8 cellular contexts compared by ENCODE assay signal in genomic region chr1:23217421-23218115, GRCh38. TPM values are rescaled to one million over a fixed set of nuclear protein-coding genes. Genes with fewer than 3 reads are reported as not detected.
DNase-seq lines count a peak whose midpoint lies in the region; ATAC-seq and TF ChIP-seq lines count a peak whose summit lies in the region.

Gene HTR1D (minus strand): TSS chr1:23217502. CDS start chr1:23194219, 23,283 bp downstream.

- H3K9me3 Mint-ChIP-seq in HFFc6 (no peaks in the 10 kb centered on the region), brain (peaks cover 0 to 12% (median 0%) of the 10 kb centered on the region in 5 experiments)

- CTCF ChIA-PET in A673 (lab: Charles Lee) = interaction anchor here (0.6 to 1.0 kb wide), 2 partner anchors 186 to 1396 kb away, joined by 3 to 5 read pairs; no protein-coding TSS in a partner anchor
- CTCF ChIA-PET in GM10248 (lab: Yijun Ruan, JAX) = interaction anchor here (0.7 to 2.7 kb wide), 6 partner anchors 11 to 266 kb away, joined by 3 to 9 read pairs (median 4); partner anchors contain the start of gene ASAP3

- H3K4me1 ChIP-seq in A673 (ENCODE audit: insufficient read depth, low read length, poor library complexity, severe bottlenecking) (no peaks in the 10 kb centered on the region), lung (ENCODE audit: control insufficient read depth in 2 of 2, insufficient read depth in 2 of 2, low read length in 2 of 2) (peaks cover 3% of the 10 kb centered on the region in 2 donors), urinary bladder (ENCODE audit: insufficient read depth) (no peaks in the 10 kb centered on the region)

- POLR2A ChIA-PET in A673 (lab: Charles Lee; ENCODE audit: low non-redundant PET) (no interaction called here), GM10248 (lab: Yijun Ruan, JAX) (no interaction called here)

- intact Hi-C loops in A673 (cut with micrococcal nuclease; ENCODE audit: unreplicated experiment) = no loop called here

- H3K27me3 Mint-ChIP-seq in HFFc6 (ENCODE audit: insufficient read depth) (peaks cover 6% of the 10 kb centered on the region), brain (peaks cover 65% of the 10 kb centered on the region)

- no peak for ATAC-seq in lung (ENCODE audit: insufficient read depth, low FRiP score)
- no peak for ATAC-seq in GM21526 (IDR thresholded peaks at IDR 0.05; ENCODE audit: low FRiP score, unreplicated experiment)

- H3K36me3 ChIP-seq in A673 (ENCODE audit: insufficient read depth, low read length, poor library complexity, severe bottlenecking) (no peaks in the 10 kb centered on the region), lung (ENCODE audit: control insufficient read depth in 2 of 2, insufficient read depth in 2 of 2, low read length in 2 of 2) (no peaks in the 10 kb centered on the region), urinary bladder (ENCODE audit: insufficient read depth) (no peaks in the 10 kb centered on the region)

- BruUV-seq in A673 (replicated peaks; lab: Mats Ljungman, UMichigan) = no TSS peak

- WGBS in lung, 2 donors = 3 to 4% methylated on average over 37 to 45 of the region's 45 CpGs
- 4% methylated on average over 45 of the region's 45 CpGs for WGBS in urinary bladder

- DNase-seq in A673 (ENCODE audit: low spot score) (no peak), HFFc6 (no peak), lung (ENCODE audit: low spot score) (no peak), Kasumi-1 (lab: John Stamatoyannopoulos, UW) (no peak), GM10248 (ENCODE audit: extremely low spot score) (no peak)

- H3K4me1 Mint-ChIP-seq in HFFc6 (ENCODE audit: low read depth) = peaks cover 15% of the 10 kb centered on the region
- peaks cover 15% of the 10 kb centered on the region for H3K4me1 Mint-ChIP-seq in brain

- H3K4me3 Mint-ChIP-seq in HFFc6 (peak within 1 kb of the TSS; percentile 27), brain (peak within 1 kb of the TSS; percentile 59 to 73 (median 71))

- H3K36me3 Mint-ChIP-seq in HFFc6 (ENCODE audit: low read depth) = no peaks in the 10 kb centered on the region
- no peaks in the 10 kb centered on the region for H3K36me3 Mint-ChIP-seq in brain

- peak within 1 kb of the TSS; percentile 58 for H3K4me3 ChIP-seq in A673 (ENCODE audit: low read depth, low read length, poor library complexity, severe bottlenecking)
- H3K4me3 ChIP-seq in lung = peak within 1 kb of the TSS; percentile 27
- H3K4me3 ChIP-seq in urinary bladder (ENCODE audit: low read depth, low read length) = peak within 1 kb of the TSS; percentile 41

- H3K27ac Mint-ChIP-seq in HFFc6 (no peak within 1 kb of the TSS), brain (peak within 1 kb of the TSS in 1 of 5 experiments; percentile 18)

- H3K27me3 ChIP-seq in A673 (replicated peaks; ENCODE audit: insufficient read depth, low read depth, low read length, poor library complexity) (peaks cover 14% of the 10 kb centered on the region), lung (ENCODE audit: control insufficient read depth, insufficient read depth) (no peaks in the 10 kb centered on the region)

- H3K27ac ChIP-seq in A673 (ENCODE audit: low read depth, low read length, poor library complexity, severe bottlenecking) (no peak within 1 kb of the TSS), lung (ENCODE audit: low read depth in 1 of 2, low read length in 1 of 2) (no peak within 1 kb of the TSS), urinary bladder (ENCODE audit: low read depth) (no peak within 1 kb of the TSS)

- TF ChIP-seq CTCF in A673 (conservative IDR thresholded peaks at IDR 0.05; ENCODE audit: low read depth, low read length) (no peak), HFFc6 (IDR thresholded peaks at IDR 0.05) (no peak), brain (conservative IDR thresholded peaks at IDR 0.05) (no peak), lung (IDR thresholded peaks at IDR 0.05; ENCODE audit: control extremely low read depth, extremely low read depth) (no peak), GM10248 (IDR thresholded peaks at IDR 0.05; ENCODE audit: control extremely low read depth, extremely low read depth, low read depth, missing control alignments) (no peak)

- no peaks in the 10 kb centered on the region for H3K9me3 ChIP-seq in A673 (ENCODE audit: low read depth, low read length, poor library complexity, severe bottlenecking)
- no peaks in the 10 kb centered on the region for H3K9me3 ChIP-seq in lung (ENCODE audit: control insufficient read depth in 2 of 2, insufficient read depth in 1 of 2, low read length in 1 of 2)

RNA-seq across cellular contexts. Expression of gene HTR1D, which starts in this region (rescaled TPM):
- 0.13 and 0.20 TPM in 2 replicates for total RNA-seq in A673 (2021)
- total RNA-seq in HFFc6 (2021; fragmentation: NEBNext Ultra II Directional; extraction: Animal tissue kit (Norgen Biotek cat#: 25700)) = under 1 TPM; 0.17 to 0.53 (median 0.44) TPM
- polyA plus RNA-seq in brain (ENCODE audit: insufficient read depth, low read depth, low replicate concordance) = 0.14 TPM
- under 1 TPM in 1 of 2 donors, not detected in 1; 0.18 TPM for total RNA-seq in lung
- under 1 TPM; 0.25 to 0.30 TPM for polyA plus RNA-seq in lung
- 0.11 TPM for total RNA-seq in urinary bladder
- 0.05 TPM for polyA plus RNA-seq in urinary bladder
